Comparison of ENCODE assay signal across 8 cellular contexts in the genomic region with DNA sequence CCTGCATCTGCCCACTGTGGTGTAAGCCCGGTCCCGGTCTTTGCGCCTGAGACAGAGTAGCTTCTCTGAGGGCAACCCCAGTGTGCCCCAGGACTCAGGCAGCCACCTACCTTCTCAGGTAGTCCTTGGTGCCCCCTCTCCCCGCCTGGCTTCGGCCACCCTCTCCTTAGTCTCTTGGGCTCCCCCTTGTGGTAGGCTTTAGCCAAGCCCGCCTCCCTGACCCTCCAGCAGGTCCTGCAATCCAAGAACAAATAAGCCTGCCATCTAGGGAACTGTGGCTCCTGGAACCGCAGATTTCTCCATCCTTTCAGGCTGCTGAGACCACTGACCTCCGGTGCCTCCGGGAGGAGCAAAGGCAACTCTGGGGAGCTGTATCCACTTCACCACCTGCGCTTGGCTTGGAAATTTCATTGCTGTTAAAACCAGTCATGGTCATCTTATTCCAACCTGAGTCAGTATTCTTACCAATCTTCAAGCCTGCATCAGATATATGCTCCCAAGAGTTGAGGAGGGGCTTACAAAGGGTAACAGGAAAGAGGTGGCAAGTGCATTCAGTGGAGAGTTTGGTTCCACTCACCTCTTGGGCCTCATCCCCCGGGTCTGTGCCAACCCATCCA. TPM values are rescaled to one million over a fixed set of nuclear protein-coding genes. Genes with fewer than 3 reads are reported as not detected.
DNase-seq lines count a peak whose midpoint lies in the region; ATAC-seq and TF ChIP-seq lines count a peak whose summit lies in the region.

No MANE protein-coding gene starts in this region.

- no TSS peak for BruUV-seq in OCI-LY7 (replicated peaks; lab: Mats Ljungman, UMichigan)

- H3K9me2 ChIP-seq in OCI-LY7 (ENCODE audit: insufficient read depth, low read length), result no peaks in the 10 kb centered on the region

- WGBS in heart right ventricle, 2 donors, result 24% methylated on average over 11 of the region's 11 CpGs

- H3K36me3 ChIP-seq in OCI-LY7 (ENCODE audit: insufficient read depth, low read length), result no peaks in the 10 kb centered on the region
- no peaks in the 10 kb centered on the region for H3K36me3 ChIP-seq in heart right ventricle

- POLR2A ChIA-PET in OCI-LY7 (lab: Charles Lee), result no interaction called here

- H3K4me3 ChIP-seq in OCI-LY7 (ENCODE audit: low read depth, low read length, poor library complexity, severe bottlenecking) (no peak overlapping the region), heart right ventricle (no peak overlapping the region), retinal pigment epithelial cell (ENCODE audit: low read length) (no peak overlapping the region)

- H3K79me2 ChIP-seq in OCI-LY7 (ENCODE audit: insufficient read depth, low read depth, low read length), result no peaks in the 10 kb centered on the region

- no peak overlapping the region for H3K4me2 ChIP-seq in OCI-LY7 (ENCODE audit: low read length)

- CTCF ChIA-PET in OCI-LY7 (lab: Charles Lee; ENCODE audit: unreplicated experiment), result interaction anchor here (0.7 kb wide), 1 partner anchor 904 kb away, joined by 3 read pairs; no protein-coding TSS in a partner anchor

- intact Hi-C loops in OCI-LY7 (cut with micrococcal nuclease; ENCODE audit: unreplicated experiment), result loop anchor here (1.0 to 2.0 kb wide), 3 partner anchors 32 to 849 kb away; no protein-coding TSS in a partner anchor
- intact Hi-C loops in heart right ventricle (cut with DNase I), result loop anchor here in 9 of 10 donors (5.0 to 10.0 kb wide), 3 partner anchors 89 to 849 kb away; no protein-coding TSS in a partner anchor

- peak; percentile 87 for TF ChIP-seq CTCF in OCI-LY7 (conservative IDR thresholded peaks at IDR 0.05; ENCODE audit: low read length)
- TF ChIP-seq CTCF in heart right ventricle (IDR thresholded peaks at IDR 0.05), result peak; percentile 62 to 91 (median 81)
- TF ChIP-seq CTCF in retinal pigment epithelial cell (conservative IDR thresholded peaks at IDR 0.05; ENCODE audit: low read depth, low read length), result peak; percentile 97

- no peak overlapping the region for H3K4me3 Mint-ChIP-seq in activated naive CD8-positive, alpha-beta T cell treated with anti-CD3 and anti-CD28 coated beads, Interleukin-2, amount 50 U/mL, for 24 hours

- peaks cover 15% of the 10 kb centered on the region for H3K27me3 Mint-ChIP-seq in activated naive CD8-positive, alpha-beta T cell treated with anti-CD3 and anti-CD28 coated beads, Interleukin-2, amount 50 U/mL, for 24 hours

- H3K9me3 Mint-ChIP-seq in activated naive CD8-positive, alpha-beta T cell treated with anti-CD3 and anti-CD28 coated beads, Interleukin-2, amount 50 U/mL, for 24 hours, result no peaks in the 10 kb centered on the region

- H3K4me1 ChIP-seq in OCI-LY7 (ENCODE audit: insufficient read depth, low read length, poor library complexity, severe bottlenecking) (no peaks in the 10 kb centered on the region), heart right ventricle (peaks cover 0 to 5% (median 0%) of the 10 kb centered on the region in 9 donors)

- H3K36me3 Mint-ChIP-seq in activated naive CD8-positive, alpha-beta T cell treated with anti-CD3 and anti-CD28 coated beads, Interleukin-2, amount 50 U/mL, for 24 hours (ENCODE audit: low read depth), result no peaks in the 10 kb centered on the region

- H2AFZ ChIP-seq in OCI-LY7 (ENCODE audit: low read length), result no peak overlapping the region

- DNase-seq in EL, result peak; percentile 63
- DNase-seq in HUDEP-2 (lab: John Stamatoyannopoulos, UW; ENCODE audit: unreplicated experiment in 76 of 76), result peak in 51 of 76 experiments; percentile 1 to 66 (median 27)
- peak; percentile 52 for DNase-seq in OCI-LY7 (ENCODE audit: low spot score)
- DNase-seq in activated naive CD8-positive, alpha-beta T cell treated with anti-CD3 and anti-CD28 coated beads, Interleukin-2, amount 50 U/mL, for 24 hours, result peak; percentile 62
- DNase-seq in heart right ventricle, result peak; percentile 64 to 70
- DNase-seq in retinal pigment epithelial cell (ENCODE audit: low read depth), result no peak

- H3K9me3 ChIP-seq in OCI-LY7 (ENCODE audit: low read length), result no peaks in the 10 kb centered on the region
- peaks cover 0 to 13% (median 0%) of the 10 kb centered on the region in 11 donors for H3K9me3 ChIP-seq in heart right ventricle

- no peaks in the 10 kb centered on the region for H4K20me1 ChIP-seq in OCI-LY7 (ENCODE audit: insufficient read depth, low read length)

- ATAC-seq in GM21526 (IDR thresholded peaks at IDR 0.05; ENCODE audit: low FRiP score, unreplicated experiment) (peak; percentile 92), heart right ventricle (peak; percentile 70 to 89 (median 84)), HG02571 (IDR thresholded peaks at IDR 0.05; ENCODE audit: unreplicated experiment) (no peak)
- ATAC-seq in activated naive CD8-positive, alpha-beta T cell treated with anti-CD3 and anti-CD28 coated beads, Interleukin-2, amount 50 U/mL, for 24 hours, result peak; percentile 40

- peaks cover 0 to 5% (median 0%) of the 10 kb centered on the region in 7 donors for H3K27me3 ChIP-seq in heart right ventricle

- no peak overlapping the region for H3K27ac ChIP-seq in OCI-LY7 (ENCODE audit: low read depth, low read length, poor library complexity, severe bottlenecking)
- H3K27ac ChIP-seq in heart right ventricle, result no peak overlapping the region

- H3K4me1 Mint-ChIP-seq in activated naive CD8-positive, alpha-beta T cell treated with anti-CD3 and anti-CD28 coated beads, Interleukin-2, amount 50 U/mL, for 24 hours, result no peaks in the 10 kb centered on the region

- H3K27ac Mint-ChIP-seq in activated naive CD8-positive, alpha-beta T cell treated with anti-CD3 and anti-CD28 coated beads, Interleukin-2, amount 50 U/mL, for 24 hours, result no peak overlapping the region

RNA-seq across cellular contexts. Expression of gene TENM4, which starts 52.8 kb away (rescaled TPM):
- total RNA-seq in OCI-LY7 (2014; rRNA removed; shearing (Covaris generic)), result not detected in 2 replicates
- total RNA-seq in OCI-LY7 (2022) (not detected in 2 replicates), heart right ventricle (1 to 10 TPM in 5 of 10 donors, under 1 TPM in 5; 0.38 to 3.6 (median 1.0) TPM)
- polyA plus RNA-seq in heart right ventricle, result 1 to 10 TPM in 1 of 2 donors, under 1 TPM in 1; 0.10 to 1.0 TPM
